ENCODE assay signal across 12 cellular contexts in the genomic region with DNA sequence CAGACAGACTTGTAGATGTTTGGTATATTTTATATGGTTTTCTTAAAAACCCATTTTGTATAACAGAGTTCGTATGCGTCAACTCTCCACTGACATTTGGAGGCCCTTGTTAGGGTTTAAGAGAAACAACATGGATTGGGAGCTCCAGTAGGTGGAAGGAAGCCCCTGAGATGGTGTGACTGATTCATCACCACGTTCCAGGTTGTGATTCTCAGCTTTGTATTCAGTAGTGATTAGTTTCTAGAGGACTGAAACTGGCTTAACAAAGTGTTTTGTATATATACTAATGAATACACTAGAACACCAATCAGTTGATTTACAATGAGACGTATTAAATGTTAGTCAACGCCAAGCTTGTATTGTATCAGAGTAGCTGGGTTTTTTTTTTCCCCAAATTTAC.
"Had no signal": no experiment of that assay in that cellular context is flagged by ENCODE, and none has a peak within 500 bp of the region (broad histone marks: within the 10 kb centered on the region; RNA-seq: fewer than 3 reads in every experiment).

No MANE protein-coding gene starts in this region.

- H3K4me3 Mint-ChIP-seq: activated CD4-positive, alpha-beta T cell treated with anti-CD3 and anti-CD28 coated beads, Interleukin-2, amount 10 ng/mL, durations not matched to agents 7 days and 5 days; activated naive CD4-positive, alpha-beta T cell treated with anti-CD3 and anti-CD28 coated beads for 36 hours; activated T-helper 1 cell treated with anti-CD3 and anti-CD28 coated beads, Interleukin-12 subunit alpha, Interleukin-12 subunit beta, Interleukin-2, Interleukin-4 antibody, amounts not matched to agents 30 ng/mL and 10 ng/mL and 1 ng/mL, durations not matched to agents 14 hours and 24 hours and 36 hours had no signal

- H3K27ac Mint-ChIP-seq: activated CD4-positive, alpha-beta T cell treated with anti-CD3 and anti-CD28 coated beads, Interleukin-2, amount 10 ng/mL, durations not matched to agents 7 days and 5 days; activated naive CD4-positive, alpha-beta T cell treated with anti-CD3 and anti-CD28 coated beads for 36 hours; activated T-helper 1 cell treated with anti-CD3 and anti-CD28 coated beads, Interleukin-12 subunit alpha, Interleukin-12 subunit beta, Interleukin-2, Interleukin-4 antibody, amounts not matched to agents 30 ng/mL and 10 ng/mL and 1 ng/mL, durations not matched to agents 14 hours and 24 hours and 36 hours had no signal

- H3K4me3 ChIP-seq: esophagus squamous epithelium, transverse colon had no signal

- H3K9ac ChIP-seq: SK-N-SH had no signal

- H3K9me3 ChIP-seq: SK-N-SH, transverse colon had no signal

- H3K27me3 Mint-ChIP-seq: activated CD4-positive, alpha-beta T cell treated with anti-CD3 and anti-CD28 coated beads, Interleukin-2, amount 10 ng/mL, durations not matched to agents 7 days and 5 days had no signal

- H3K27me3 ChIP-seq: esophagus squamous epithelium, transverse colon had no signal

- DNase-seq: activated CD4-positive, alpha-beta T cell treated with anti-CD3 and anti-CD28 coated beads, Interleukin-2, amount 10 ng/mL, durations not matched to agents 7 days and 5 days; activated naive CD4-positive, alpha-beta T cell treated with anti-CD3 and anti-CD28 coated beads for 36 hours; anterior cingulate cortex; dermis blood vessel endothelial cell; esophagus squamous epithelium; foreskin fibroblast; SK-N-SH; stimulated activated CD4-positive, alpha-beta T cell treated with anti-CD3 and anti-CD28 coated beads, Interleukin-15, amount 100 ng/mL, for 24 hours; stimulated activated CD4-positive, alpha-beta T cell treated with anti-CD3 and anti-CD28 coated beads, Interleukin-4, amount 100 ng/mL, for 24 hours; T-helper 1 cell; transverse colon had no signal

- H3K36me3 ChIP-seq: transverse colon had no signal
